1 cellular context compared by ENCODE assay signal in the genomic region with DNA sequence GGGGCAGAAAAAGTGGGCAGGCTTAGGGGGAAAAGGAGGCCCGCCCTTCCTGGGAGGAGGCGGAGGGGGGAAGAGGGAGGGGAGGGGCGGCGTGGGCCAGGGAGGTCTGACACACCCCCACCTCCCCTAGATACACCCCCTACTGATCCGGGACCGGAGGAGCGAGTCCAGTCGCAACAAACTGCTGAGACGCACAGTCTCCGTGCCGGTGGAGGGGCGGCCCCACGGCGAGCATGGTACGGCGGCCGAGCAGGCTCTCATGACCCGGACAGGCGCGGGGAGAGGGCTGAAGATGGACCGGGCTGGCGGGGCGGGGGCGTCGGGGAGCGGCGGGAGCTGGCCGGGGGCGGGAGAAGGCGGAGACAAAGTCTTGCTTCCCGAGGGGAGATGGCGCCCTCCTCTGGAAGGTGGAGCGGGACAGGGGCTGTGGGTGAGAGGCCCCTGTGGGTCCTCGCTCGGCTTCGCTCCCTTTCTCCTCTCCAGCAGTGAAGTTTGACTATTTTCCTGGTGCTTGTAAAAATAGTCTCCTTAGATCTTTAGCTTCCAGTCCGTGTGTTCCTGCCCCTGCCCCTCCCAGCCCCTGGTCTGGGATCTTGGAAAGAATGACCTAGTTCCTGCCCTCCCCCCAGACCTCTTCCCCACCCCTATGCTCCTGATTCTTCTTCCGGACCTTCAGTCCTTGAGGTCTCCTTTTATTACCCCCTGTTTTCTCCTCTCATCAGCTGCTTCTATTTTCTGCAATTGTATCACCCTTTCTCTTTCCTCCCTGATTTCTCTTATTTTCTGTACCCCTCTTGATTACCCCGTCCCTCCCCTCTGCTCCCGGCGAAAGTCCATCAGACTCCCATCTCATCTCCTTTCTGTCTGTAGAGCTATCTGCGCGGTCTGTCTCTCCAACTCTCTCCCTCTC.
TF ChIP-seq lines count a peak whose summit lies in the region.

No MANE protein-coding gene starts in this region.

TF ChIP-seq in PFSK-1, 5 proteins besides CTCF, POLR2A, EP300 and RAD21:
- TF ChIP-seq, protein P1, sequence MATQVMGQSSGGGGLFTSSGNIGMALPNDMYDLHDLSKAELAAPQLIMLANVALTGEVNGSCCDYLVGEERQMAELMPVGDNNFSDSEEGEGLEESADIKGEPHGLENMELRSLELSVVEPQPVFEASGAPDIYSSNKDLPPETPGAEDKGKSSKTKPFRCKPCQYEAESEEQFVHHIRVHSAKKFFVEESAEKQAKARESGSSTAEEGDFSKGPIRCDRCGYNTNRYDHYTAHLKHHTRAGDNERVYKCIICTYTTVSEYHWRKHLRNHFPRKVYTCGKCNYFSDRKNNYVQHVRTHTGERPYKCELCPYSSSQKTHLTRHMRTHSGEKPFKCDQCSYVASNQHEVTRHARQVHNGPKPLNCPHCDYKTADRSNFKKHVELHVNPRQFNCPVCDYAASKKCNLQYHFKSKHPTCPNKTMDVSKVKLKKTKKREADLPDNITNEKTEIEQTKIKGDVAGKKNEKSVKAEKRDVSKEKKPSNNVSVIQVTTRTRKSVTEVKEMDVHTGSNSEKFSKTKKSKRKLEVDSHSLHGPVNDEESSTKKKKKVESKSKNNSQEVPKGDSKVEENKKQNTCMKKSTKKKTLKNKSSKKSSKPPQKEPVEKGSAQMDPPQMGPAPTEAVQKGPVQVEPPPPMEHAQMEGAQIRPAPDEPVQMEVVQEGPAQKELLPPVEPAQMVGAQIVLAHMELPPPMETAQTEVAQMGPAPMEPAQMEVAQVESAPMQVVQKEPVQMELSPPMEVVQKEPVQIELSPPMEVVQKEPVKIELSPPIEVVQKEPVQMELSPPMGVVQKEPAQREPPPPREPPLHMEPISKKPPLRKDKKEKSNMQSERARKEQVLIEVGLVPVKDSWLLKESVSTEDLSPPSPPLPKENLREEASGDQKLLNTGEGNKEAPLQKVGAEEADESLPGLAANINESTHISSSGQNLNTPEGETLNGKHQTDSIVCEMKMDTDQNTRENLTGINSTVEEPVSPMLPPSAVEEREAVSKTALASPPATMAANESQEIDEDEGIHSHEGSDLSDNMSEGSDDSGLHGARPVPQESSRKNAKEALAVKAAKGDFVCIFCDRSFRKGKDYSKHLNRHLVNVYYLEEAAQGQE (IDR thresholded peaks at IDR 0.05; ENCODE audit: insufficient read depth in 1 of 2, low read depth in 2 of 2, low read length in 2 of 2): peak in 1 of 2 experiments; percentile 20; a peak in 1 of 4 replicates
- TF ChIP-seq TAF1 (IDR thresholded peaks at IDR 0.05; ENCODE audit: borderline replicate concordance, insufficient read depth, low read length): 0 out of 2 replicates have a peak, but pooled peaks have one; percentile 22
- TF ChIP-seq FOXP2 (optimal IDR thresholded peaks at IDR 0.05; ENCODE audit: borderline replicate concordance, extremely low read depth, extremely low read length, insufficient read depth): no peak
- peak; percentile 54; the same call in 1 of the 2 replicates for TF ChIP-seq SIN3A (IDR thresholded peaks at IDR 0.05; ENCODE audit: borderline replicate concordance, insufficient read depth, low read length)
- peak; percentile 88 for TF ChIP-seq POLR2AphosphoS5 (IDR thresholded peaks at IDR 0.05; ENCODE audit: low read depth, low read length)
